Comparison of ENCODE assay signal across 1 cellular context in the genomic region with DNA sequence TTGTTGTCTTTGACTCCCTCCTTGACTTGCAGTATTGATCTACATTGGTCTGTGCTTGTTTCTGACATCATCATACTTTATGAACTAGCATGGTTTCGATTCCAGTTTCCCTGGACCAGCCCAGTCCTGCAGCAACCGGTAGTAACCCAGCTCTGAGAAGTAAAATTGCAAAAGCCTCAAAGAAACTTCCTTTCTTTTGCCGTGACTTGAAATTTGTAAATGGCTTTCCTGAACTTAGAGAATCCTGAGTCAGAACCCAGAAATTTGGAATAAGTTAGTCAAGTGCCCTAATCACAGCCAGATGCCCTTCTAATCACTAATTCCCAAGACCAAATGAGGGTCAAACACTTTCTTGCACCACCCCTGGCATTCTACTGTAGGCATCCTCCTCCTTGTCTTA.
TF ChIP-seq lines count a peak whose summit lies in the region.

No MANE protein-coding gene starts in this region.

TF ChIP-seq in GM12878, 131 proteins besides CTCF, POLR2A, EP300 and RAD21:
- TF ChIP-seq SRF (IDR thresholded peaks at IDR 0.05; ENCODE audit: low read depth in 2 of 2, low read length in 2 of 2) (no peak), POLR2AphosphoS2 (IDR thresholded peaks at IDR 0.05; ENCODE audit: low read depth, low read length) (no peak), DPF2 (IDR thresholded peaks at IDR 0.05) (no peak), FOXM1 (IDR thresholded peaks at IDR 0.05; ENCODE audit: low read depth, low read length) (no peak), RELA (IDR thresholded peaks at IDR 0.05; ENCODE audit: borderline replicate concordance, partially characterized antibody) (no peak), SIX5 (IDR thresholded peaks at IDR 0.05; ENCODE audit: low read depth, low read length, severe bottlenecking) (no peak), TAF1 (IDR thresholded peaks at IDR 0.05; ENCODE audit: borderline replicate concordance, low read depth, low read length) (no peak), CHD2 (IDR thresholded peaks at IDR 0.05; ENCODE audit: borderline replicate concordance, low read depth, low read length) (no peak), SMAD5 (IDR thresholded peaks at IDR 0.05; ENCODE audit: low read depth) (no peak), ZNF24 (IDR thresholded peaks at IDR 0.05) (no peak), ZNF274 (IDR thresholded peaks at IDR 0.05; ENCODE audit: insufficient read depth, insufficient read length) (no peak), PAX5 (IDR thresholded peaks at IDR 0.05; ENCODE audit: borderline replicate concordance, low read depth, low read length) (no peak), POU2F2 (IDR thresholded peaks at IDR 0.05; ENCODE audit: borderline replicate concordance, low read depth, low read length) (no peak), GABPA (IDR thresholded peaks at IDR 0.05; ENCODE audit: low read depth) (no peak)
- TF ChIP-seq, protein P1, sequence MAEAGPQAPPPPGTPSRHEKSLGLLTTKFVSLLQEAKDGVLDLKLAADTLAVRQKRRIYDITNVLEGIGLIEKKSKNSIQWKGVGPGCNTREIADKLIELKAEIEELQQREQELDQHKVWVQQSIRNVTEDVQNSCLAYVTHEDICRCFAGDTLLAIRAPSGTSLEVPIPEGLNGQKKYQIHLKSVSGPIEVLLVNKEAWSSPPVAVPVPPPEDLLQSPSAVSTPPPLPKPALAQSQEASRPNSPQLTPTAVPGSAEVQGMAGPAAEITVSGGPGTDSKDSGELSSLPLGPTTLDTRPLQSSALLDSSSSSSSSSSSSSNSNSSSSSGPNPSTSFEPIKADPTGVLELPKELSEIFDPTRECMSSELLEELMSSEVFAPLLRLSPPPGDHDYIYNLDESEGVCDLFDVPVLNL (IDR thresholded peaks at IDR 0.05; ENCODE audit: low read depth, low read length) = no peak
- TF ChIP-seq, protein P2, sequence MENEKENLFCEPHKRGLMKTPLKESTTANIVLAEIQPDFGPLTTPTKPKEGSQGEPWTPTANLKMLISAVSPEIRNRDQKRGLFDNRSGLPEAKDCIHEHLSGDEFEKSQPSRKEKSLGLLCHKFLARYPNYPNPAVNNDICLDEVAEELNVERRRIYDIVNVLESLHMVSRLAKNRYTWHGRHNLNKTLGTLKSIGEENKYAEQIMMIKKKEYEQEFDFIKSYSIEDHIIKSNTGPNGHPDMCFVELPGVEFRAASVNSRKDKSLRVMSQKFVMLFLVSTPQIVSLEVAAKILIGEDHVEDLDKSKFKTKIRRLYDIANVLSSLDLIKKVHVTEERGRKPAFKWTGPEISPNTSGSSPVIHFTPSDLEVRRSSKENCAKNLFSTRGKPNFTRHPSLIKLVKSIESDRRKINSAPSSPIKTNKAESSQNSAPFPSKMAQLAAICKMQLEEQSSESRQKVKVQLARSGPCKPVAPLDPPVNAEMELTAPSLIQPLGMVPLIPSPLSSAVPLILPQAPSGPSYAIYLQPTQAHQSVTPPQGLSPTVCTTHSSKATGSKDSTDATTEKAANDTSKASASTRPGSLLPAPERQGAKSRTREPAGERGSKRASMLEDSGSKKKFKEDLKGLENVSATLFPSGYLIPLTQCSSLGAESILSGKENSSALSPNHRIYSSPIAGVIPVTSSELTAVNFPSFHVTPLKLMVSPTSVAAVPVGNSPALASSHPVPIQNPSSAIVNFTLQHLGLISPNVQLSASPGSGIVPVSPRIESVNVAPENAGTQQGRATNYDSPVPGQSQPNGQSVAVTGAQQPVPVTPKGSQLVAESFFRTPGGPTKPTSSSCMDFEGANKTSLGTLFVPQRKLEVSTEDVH (IDR thresholded peaks at IDR 0.05; ENCODE audit: low read depth, partially characterized antibody) = no peak
- TF ChIP-seq, protein P3, sequence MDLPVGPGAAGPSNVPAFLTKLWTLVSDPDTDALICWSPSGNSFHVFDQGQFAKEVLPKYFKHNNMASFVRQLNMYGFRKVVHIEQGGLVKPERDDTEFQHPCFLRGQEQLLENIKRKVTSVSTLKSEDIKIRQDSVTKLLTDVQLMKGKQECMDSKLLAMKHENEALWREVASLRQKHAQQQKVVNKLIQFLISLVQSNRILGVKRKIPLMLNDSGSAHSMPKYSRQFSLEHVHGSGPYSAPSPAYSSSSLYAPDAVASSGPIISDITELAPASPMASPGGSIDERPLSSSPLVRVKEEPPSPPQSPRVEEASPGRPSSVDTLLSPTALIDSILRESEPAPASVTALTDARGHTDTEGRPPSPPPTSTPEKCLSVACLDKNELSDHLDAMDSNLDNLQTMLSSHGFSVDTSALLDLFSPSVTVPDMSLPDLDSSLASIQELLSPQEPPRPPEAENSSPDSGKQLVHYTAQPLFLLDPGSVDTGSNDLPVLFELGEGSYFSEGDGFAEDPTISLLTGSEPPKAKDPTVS (IDR thresholded peaks at IDR 0.05; ENCODE audit: low read depth, low read length) = no peak
- TF ChIP-seq, protein P4, sequence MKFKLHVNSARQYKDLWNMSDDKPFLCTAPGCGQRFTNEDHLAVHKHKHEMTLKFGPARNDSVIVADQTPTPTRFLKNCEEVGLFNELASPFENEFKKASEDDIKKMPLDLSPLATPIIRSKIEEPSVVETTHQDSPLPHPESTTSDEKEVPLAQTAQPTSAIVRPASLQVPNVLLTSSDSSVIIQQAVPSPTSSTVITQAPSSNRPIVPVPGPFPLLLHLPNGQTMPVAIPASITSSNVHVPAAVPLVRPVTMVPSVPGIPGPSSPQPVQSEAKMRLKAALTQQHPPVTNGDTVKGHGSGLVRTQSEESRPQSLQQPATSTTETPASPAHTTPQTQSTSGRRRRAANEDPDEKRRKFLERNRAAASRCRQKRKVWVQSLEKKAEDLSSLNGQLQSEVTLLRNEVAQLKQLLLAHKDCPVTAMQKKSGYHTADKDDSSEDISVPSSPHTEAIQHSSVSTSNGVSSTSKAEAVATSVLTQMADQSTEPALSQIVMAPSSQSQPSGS (IDR thresholded peaks at IDR 0.05; ENCODE audit: low read length) = no peak
